ENCODE assay signal across 11 cellular contexts in genomic region chr14:79278286-79278797, GRCh38.
DNase-seq lines count a peak whose midpoint lies in the region; ATAC-seq and TF ChIP-seq lines count a peak whose summit lies in the region.
"Had no signal": no experiment of that assay in that cellular context is flagged by ENCODE, and none has a peak within 500 bp of the region (broad histone marks: within the 10 kb centered on the region; RNA-seq: fewer than 3 reads in every experiment).

No MANE protein-coding gene starts in this region.

- peak overlapping the region; percentile 90 for H2AFZ ChIP-seq in hepatocyte

- no peaks in the 10 kb centered on the region for H3K36me3 ChIP-seq in hepatocyte (replicated peaks; ENCODE audit: insufficient read depth, low read depth)

- peak; percentile 10 for DNase-seq in WTC11 (ENCODE audit: low spot score)
- no peak for DNase-seq in hepatocyte (ENCODE audit: low spot score)
- peak; percentile 73 for DNase-seq in posterior vena cava (ENCODE audit: low spot score)
- DNase-seq in stimulated activated CD4-positive, alpha-beta T cell treated with anti-CD3 and anti-CD28 coated beads, Interleukin-15, amount 100 ng/mL, for 24 hours: no peak
- DNase-seq in AG08396 (ENCODE audit: low spot score): no peak
- DNase-seq in foreskin keratinocyte: no peak
- DNase-seq: CD8-positive, alpha-beta memory T cell had no signal

- intact Hi-C loops in posterior vena cava (cut with DNase I): no loop called here

- peaks cover 62% of the 10 kb centered on the region for H3K27me3 Mint-ChIP-seq in WTC11 (ENCODE audit: low read depth)

- peak overlapping the region; percentile 97 for H3K4me3 ChIP-seq in hepatocyte

- POLR2A ChIA-PET in WTC11 (lab: Charles Lee): no interaction called here

- no peaks in the 10 kb centered on the region for H3K9me3 ChIP-seq in hepatocyte (ENCODE audit: low read depth)

- H3K4me3 Mint-ChIP-seq in WTC11: peak overlapping the region; percentile 87
- H3K4me3 Mint-ChIP-seq: activated CD4-positive, alpha-beta T cell treated with anti-CD3 and anti-CD28 coated beads for 36 hours; CD8-positive, alpha-beta memory T cell; central memory CD8-positive, alpha-beta T cell had no signal

- peaks cover 33% of the 10 kb centered on the region for H3K4me1 Mint-ChIP-seq in WTC11
- H3K4me1 Mint-ChIP-seq: activated CD4-positive, alpha-beta T cell treated with anti-CD3 and anti-CD28 coated beads for 36 hours; central memory CD8-positive, alpha-beta T cell had no signal

- no peaks in the 10 kb centered on the region for H3K79me2 ChIP-seq in hepatocyte

- CTCF ChIA-PET in WTC11 (lab: Charles Lee): interaction anchor here (1.0 kb wide), 1 partner anchor 265 kb away, joined by 3 read pairs; no protein-coding TSS in a partner anchor

- no peaks in the 10 kb centered on the region for H3K9me2 ChIP-seq in hepatocyte (replicated peaks; ENCODE audit: insufficient read depth)

- ATAC-seq in WTC11: no peak
- no peak for ATAC-seq in esophagus mucosa
- ATAC-seq in foreskin keratinocyte: no peak

- H3K4me1 ChIP-seq in hepatocyte (ENCODE audit: insufficient read depth): peaks cover 5% of the 10 kb centered on the region
- H3K4me1 ChIP-seq in foreskin keratinocyte: no peaks in the 10 kb centered on the region

- peaks cover 49% of the 10 kb centered on the region for H3K27me3 ChIP-seq in hepatocyte
- H3K27me3 ChIP-seq in foreskin keratinocyte: peaks cover 31% of the 10 kb centered on the region

- TF ChIP-seq CTCF in C4-2B (conservative IDR thresholded peaks at IDR 0.05): no peak
- TF ChIP-seq CTCF in WTC11 (IDR thresholded peaks at IDR 0.05): no peak
- TF ChIP-seq CTCF in hepatocyte (IDR thresholded peaks at IDR 0.05; ENCODE audit: poor library complexity): no peak
- no peak for TF ChIP-seq CTCF in foreskin keratinocyte (conservative IDR thresholded peaks at IDR 0.05)

- peak overlapping the region; percentile 42 for H3K27ac ChIP-seq in C4-2B
- no peak overlapping the region for H3K27ac ChIP-seq in hepatocyte
- H3K27ac ChIP-seq in foreskin keratinocyte: no peak overlapping the region

- 17% methylated on average over 18 of the region's 18 CpGs for WGBS in hepatocyte (ENCODE audit: low lambda C conversion rate, missing lambda C conversion rate)

- no peaks in the 10 kb centered on the region for H4K20me1 ChIP-seq in hepatocyte (ENCODE audit: insufficient read depth, poor library complexity, severe bottlenecking)

- no peaks in the 10 kb centered on the region; the same call in 1 of the 2 replicates for H3K9me3 Mint-ChIP-seq in WTC11

- no peak overlapping the region for H3K27ac Mint-ChIP-seq in WTC11
- H3K27ac Mint-ChIP-seq: activated CD4-positive, alpha-beta T cell treated with anti-CD3 and anti-CD28 coated beads for 36 hours; CD8-positive, alpha-beta memory T cell had no signal

- H3K4me2 ChIP-seq in hepatocyte: peak overlapping the region; percentile 98

- H3K36me3 Mint-ChIP-seq in WTC11: 0 out of 2 replicates have a peak, but pooled peaks cover 2% of the 10 kb centered on the region
- H3K36me3 Mint-ChIP-seq: CD8-positive, alpha-beta memory T cell had no signal

TF ChIP-seq in WTC11, 78 proteins besides CTCF, POLR2A, EP300 and RAD21:
- TF ChIP-seq KAT7 (CRISPR knock-in tag; IDR thresholded peaks at IDR 0.05; ENCODE audit: borderline replicate concordance) (no peak), ZNF423 (CRISPR knock-in tag; IDR thresholded peaks at IDR 0.05) (no peak), ZNF263 (CRISPR knock-in tag; IDR thresholded peaks at IDR 0.05; ENCODE audit: low read depth) (no peak), ZBTB21 (CRISPR knock-in tag; IDR thresholded peaks at IDR 0.05; ENCODE audit: borderline replicate concordance) (no peak), SMAD3 (CRISPR knock-in tag; IDR thresholded peaks at IDR 0.05; ENCODE audit: borderline replicate concordance) (no peak), ZNF512 (CRISPR knock-in tag; IDR thresholded peaks at IDR 0.05; ENCODE audit: borderline replicate concordance) (no peak), ZNF671 (CRISPR knock-in tag; IDR thresholded peaks at IDR 0.05) (no peak), E2F5 (CRISPR knock-in tag; IDR thresholded peaks at IDR 0.05) (no peak), TCF7 (CRISPR knock-in tag; IDR thresholded peaks at IDR 0.05; ENCODE audit: low read depth) (no peak), HMGA2 (CRISPR knock-in tag; IDR thresholded peaks at IDR 0.05) (no peak), CREB1 (CRISPR knock-in tag; IDR thresholded peaks at IDR 0.05) (no peak), RORB (CRISPR knock-in tag; IDR thresholded peaks at IDR 0.05) (no peak), FOXJ3 (CRISPR knock-in tag; IDR thresholded peaks at IDR 0.05; ENCODE audit: borderline replicate concordance) (no peak)

Comparison
In these comparisons a context has a peak if more than half of its experiments do, and no peak if none do; other contexts are left out.
1. DNase-seq: peak in WTC11 (single experiment) and posterior vena cava (single experiment); none in hepatocyte (single experiment), stimulated activated CD4-positive, alpha-beta T cell treated with anti-CD3 and anti-CD28 coated beads, Interleukin-15, amount 100 ng/mL, for 24 hours (single experiment), AG08396 (single experiment) and foreskin keratinocyte (0 of 2).